In genomic region chr1:4032571-4032970, GRCh38 we compare ENCODE assay signal across 25 cellular contexts.
A peak's percentile ranks its signal among the peaks of the same experiment; 100 is the strongest.
DNase-seq lines count a peak whose midpoint lies in the region; ATAC-seq and TF ChIP-seq lines count a peak whose summit lies in the region.
"Had no signal": no experiment of that assay in that cellular context is flagged by ENCODE, and none has a peak within 500 bp of the region (broad histone marks: within the 10 kb centered on the region; RNA-seq: fewer than 3 reads in every experiment).

No MANE protein-coding gene starts in this region.

- no peak for TF ChIP-seq CTCF in right atrium auricular region (IDR thresholded peaks at IDR 0.05)
- no peak for TF ChIP-seq CTCF in heart left ventricle (IDR thresholded peaks at IDR 0.05)
- no peak for TF ChIP-seq CTCF in esophagus muscularis mucosa (IDR thresholded peaks at IDR 0.05)
- no peak for TF ChIP-seq CTCF in type B pancreatic cell (conservative IDR thresholded peaks at IDR 0.05)

- peak; percentile 31 for DNase-seq in activated effector memory CD4-positive, alpha-beta T cell treated with anti-CD3 and anti-CD28 coated beads, Interleukin-2, amount 50 U/mL, for 16 hours
- DNase-seq in activated effector memory CD4-positive, alpha-beta T cell treated with Interleukin-2 at 50 U/mL for 16 hours = no peak
- DNase-seq in right atrium auricular region (ENCODE audit: low spot score) (peak; percentile 21), heart left ventricle (no peak), esophagus muscularis mucosa (ENCODE audit: extremely low spot score) (peak; percentile 79), type B pancreatic cell (ENCODE audit: extremely low spot score, unreplicated experiment) (peak; percentile 58)
- DNase-seq: AML-193; CD4-positive, alpha-beta T cell; CD8-positive, alpha-beta memory T cell; COR-L47; DMS 273 treated with DMSO at 0.1 percent for 48 hours; DMS153; DMS53; DMS79; DND-41; EL; GDM1 had no signal

- peaks cover 36% of the 10 kb centered on the region for H3K27me3 Mint-ChIP-seq in type B pancreatic cell
- H3K27me3 Mint-ChIP-seq: B cell had no signal

- H3K36me3 ChIP-seq in right atrium auricular region (no peaks in the 10 kb centered on the region), heart left ventricle (no peaks in the 10 kb centered on the region), esophagus muscularis mucosa (no peaks in the 10 kb centered on the region)
- H3K36me3 ChIP-seq: BLaER1 treated with 17β-estradiol and CSF1 and Interleukin-3, amounts not matched to agents 10 nM and 100 nM had no signal

- H3K4me3 ChIP-seq in right atrium auricular region (no peak overlapping the region), heart left ventricle (no peak overlapping the region), esophagus muscularis mucosa (no peak overlapping the region)
- H3K4me3 ChIP-seq: A549; BLaER1 treated with 17β-estradiol and CSF1 and Interleukin-3, amounts not matched to agents 10 nM and 100 nM; GM12878 had no signal

- H3K9me3 Mint-ChIP-seq in type B pancreatic cell = no peaks in the 10 kb centered on the region

- H3K4me1 ChIP-seq in right atrium auricular region = no peaks in the 10 kb centered on the region
- H3K4me1 ChIP-seq in heart left ventricle = no peaks in the 10 kb centered on the region
- no peaks in the 10 kb centered on the region for H3K4me1 ChIP-seq in esophagus muscularis mucosa
- H3K4me1 ChIP-seq: A549 had no signal

- H3K36me3 Mint-ChIP-seq in type B pancreatic cell = no peaks in the 10 kb centered on the region
- H3K36me3 Mint-ChIP-seq: CD8-positive, alpha-beta memory T cell had no signal

- TF ChIP-seq EP300 in esophagus muscularis mucosa (IDR thresholded peaks at IDR 0.05) = no peak

- H3K4me1 Mint-ChIP-seq in type B pancreatic cell (ENCODE audit: unreplicated experiment) = peaks cover 3% of the 10 kb centered on the region
- H3K4me1 Mint-ChIP-seq: CD8-positive, alpha-beta memory T cell had no signal

- no peak overlapping the region for H3K27ac Mint-ChIP-seq in type B pancreatic cell
- H3K27ac Mint-ChIP-seq: B cell; CD4-positive, alpha-beta T cell; CD8-positive, alpha-beta memory T cell had no signal

- H3K27ac ChIP-seq in right atrium auricular region (no peak overlapping the region), heart left ventricle (no peak overlapping the region), esophagus muscularis mucosa (replicated peaks in 1 of 4) (no peak overlapping the region)
- H3K27ac ChIP-seq: 22Rv1; A549; BLaER1 treated with 17β-estradiol and CSF1 and Interleukin-3, amounts not matched to agents 10 nM and 100 nM; C4-2B had no signal

- TF ChIP-seq POLR2A in heart left ventricle (IDR thresholded peaks at IDR 0.05) = no peak
- no peak for TF ChIP-seq POLR2A in esophagus muscularis mucosa (IDR thresholded peaks at IDR 0.05; ENCODE audit: low read depth)

- ATAC-seq in heart left ventricle = no peak
- ATAC-seq in HG03521 (IDR thresholded peaks at IDR 0.05; ENCODE audit: unreplicated experiment) = no peak
- ATAC-seq in HG02623 (IDR thresholded peaks at IDR 0.05; ENCODE audit: unreplicated experiment) = no peak
- ATAC-seq: A549, GM12878 had no signal

- intact Hi-C loops in heart left ventricle (cut with DNase I) (loop anchor here in 1 of 10 donors (10.0 kb wide), 1 partner anchor 58 kb away; no protein-coding TSS in a partner anchor), esophagus muscularis mucosa (cut with DNase I) (no loop called here)

- H3K9me3 ChIP-seq in right atrium auricular region (peaks cover 0 to 5% of the 10 kb centered on the region in 2 donors), heart left ventricle (peaks cover 0 to 10% (median 0%) of the 10 kb centered on the region in 12 donors), esophagus muscularis mucosa (peaks cover 0 to 13% (median 5%) of the 10 kb centered on the region in 4 donors)
- H3K9me3 ChIP-seq: A549 had no signal

- H3K27me3 ChIP-seq in right atrium auricular region = no peaks in the 10 kb centered on the region
- peaks cover 0 to 45% (median 8%) of the 10 kb centered on the region in 9 donors for H3K27me3 ChIP-seq in heart left ventricle
- H3K27me3 ChIP-seq in esophagus muscularis mucosa = peaks cover 0 to 63% (median 9%) of the 10 kb centered on the region in 4 donors

- WGBS in heart left ventricle, 4 donors = 57 to 83% (median 71%) methylated on average over 6 of the region's 6 CpGs
- 89% methylated on average over 6 of the region's 6 CpGs for WGBS in esophagus muscularis mucosa

- H3K4me3 Mint-ChIP-seq in type B pancreatic cell = no peak overlapping the region
- H3K4me3 Mint-ChIP-seq: B cell; CD4-positive, alpha-beta T cell; CD8-positive, alpha-beta memory T cell had no signal

Comparison
In these comparisons a context has a peak if more than half of its experiments do, and no peak if none do; other contexts are left out.
1. DNase-seq: peak in activated effector memory CD4-positive, alpha-beta T cell treated with anti-CD3 and anti-CD28 coated beads, Interleukin-2, amount 50 U/mL, for 16 hours (single experiment), right atrium auricular region (single experiment), esophagus muscularis mucosa (single experiment) and type B pancreatic cell (single experiment); none in activated effector memory CD4-positive, alpha-beta T cell treated with Interleukin-2 at 50 U/mL for 16 hours (single experiment) and heart left ventricle (0 of 5).